In the genomic region with DNA sequence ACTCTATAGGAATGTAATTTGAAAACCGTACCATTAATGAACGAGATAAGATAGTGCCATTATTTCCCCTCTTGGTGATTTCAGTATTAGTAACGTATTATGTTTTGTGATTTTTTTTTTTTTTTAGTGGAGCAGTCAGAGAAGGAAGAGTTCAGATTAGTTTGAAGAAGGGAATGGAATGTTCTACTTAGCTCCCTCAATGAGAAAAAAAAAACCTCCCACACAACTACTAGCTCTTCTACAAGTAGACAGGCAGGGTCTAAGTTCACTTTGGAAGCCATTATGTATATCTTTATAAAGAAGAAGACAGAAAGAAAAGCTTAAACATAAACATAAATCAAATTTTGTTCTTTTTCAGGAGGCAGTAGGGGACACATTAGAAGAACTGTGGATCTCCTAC, we compare ENCODE assay signal across 28 cellular contexts.
"Had no signal": no experiment of that assay in that cellular context is flagged by ENCODE, and none has a peak within 500 bp of the region (broad histone marks: within the 10 kb centered on the region; RNA-seq: fewer than 3 reads in every experiment).

No MANE protein-coding gene starts in this region.

- H3K4me2 ChIP-seq: neural progenitor cell had no signal

- H3K4me1 ChIP-seq: gastrocnemius medialis, left ventricle myocardium inferior, lower lobe of right lung, neural progenitor cell, pancreas, psoas muscle, right lobe of liver, suprapubic skin, tibial artery, upper lobe of left lung, uterus had no signal

- H3K9me3 Mint-ChIP-seq: immature natural killer cell; memory B cell; mesothelial cell of epicardium; natural killer cell; neural progenitor cell; stimulated activated effector memory CD8-positive, alpha-beta T cell treated with anti-CD3 and anti-CD28 coated beads, Interleukin-12 subunit alpha, Interleukin-12 subunit beta, amount 100 ng/mL, for 72 hours had no signal

- H3K4me1 Mint-ChIP-seq: immature natural killer cell; memory B cell; mesothelial cell of epicardium; natural killer cell; neural progenitor cell; stimulated activated effector memory CD8-positive, alpha-beta T cell treated with anti-CD3 and anti-CD28 coated beads, Interleukin-12 subunit alpha, Interleukin-12 subunit beta, amount 100 ng/mL, for 72 hours had no signal

- H3K4me3 ChIP-seq: dorsolateral prefrontal cortex, gastrocnemius medialis, left ventricle myocardium inferior, lower lobe of right lung, neural progenitor cell, pancreas, psoas muscle, right lobe of liver, suprapubic skin, tibial artery, upper lobe of left lung, uterus had no signal

- H3K36me3 Mint-ChIP-seq: natural killer cell; stimulated activated effector memory CD8-positive, alpha-beta T cell treated with anti-CD3 and anti-CD28 coated beads, Interleukin-12 subunit alpha, Interleukin-12 subunit beta, amount 100 ng/mL, for 72 hours had no signal

- H3K27ac Mint-ChIP-seq: immature natural killer cell; memory B cell; mesothelial cell of epicardium; natural killer cell; neural progenitor cell; stimulated activated effector memory CD8-positive, alpha-beta T cell treated with anti-CD3 and anti-CD28 coated beads, Interleukin-12 subunit alpha, Interleukin-12 subunit beta, amount 100 ng/mL, for 72 hours had no signal

- H3K27me3 Mint-ChIP-seq: memory B cell had no signal

- H3K36me3 ChIP-seq: gastrocnemius medialis, neural progenitor cell, pancreas, uterus had no signal

- ATAC-seq: gastrocnemius medialis; left cardiac atrium; lower lobe of right lung; natural killer cell; pancreas; psoas muscle; right lobe of liver; stimulated activated effector memory CD8-positive, alpha-beta T cell treated with anti-CD3 and anti-CD28 coated beads, Interleukin-12 subunit alpha, Interleukin-12 subunit beta, amount 100 ng/mL, for 72 hours; stimulated activated naive CD8-positive, alpha-beta T cell treated with anti-CD3 and anti-CD28 coated beads, Interleukin-15, Interleukin-2, amounts not matched to agents 100 U/mL and 50 U/mL, for 24 hours had no signal

- H3K27ac ChIP-seq: gastrocnemius medialis, left ventricle myocardium inferior, lower lobe of right lung, neural progenitor cell, pancreas, psoas muscle, right lobe of liver, suprapubic skin, tibial artery, upper lobe of left lung, uterus had no signal

- DNase-seq: cortex of kidney; dorsolateral prefrontal cortex; effector CD8-positive, alpha-beta T cell; gastrocnemius medialis; glutamatergic neuron; immature natural killer cell; kidney; left cardiac atrium; left ventricle myocardium inferior; lower lobe of right lung; natural killer cell; occipital lobe; pancreas; psoas muscle; retina; right lobe of liver; small intestine; stimulated activated CD4-positive, alpha-beta T cell treated with anti-CD3 and anti-CD28 coated beads, Interleukin-2, amount 100 ng/mL, for 48 hours; stimulated activated CD8-positive, alpha-beta memory T cell treated with anti-CD3 and anti-CD28 coated beads, Interleukin-4, amount 100 ng/mL, for 48 hours; stimulated activated naive CD8-positive, alpha-beta T cell treated with anti-CD3 and anti-CD28 coated beads, Interleukin-15, Interleukin-2, amounts not matched to agents 100 U/mL and 50 U/mL, for 24 hours; tibial artery; uterus had no signal

- H3K27me3 ChIP-seq: dorsolateral prefrontal cortex, gastrocnemius medialis, neural progenitor cell, pancreas, right lobe of liver, suprapubic skin, tibial artery, upper lobe of left lung, uterus had no signal

- H3K4me3 Mint-ChIP-seq: immature natural killer cell; memory B cell; mesothelial cell of epicardium; natural killer cell; neural progenitor cell; stimulated activated effector memory CD8-positive, alpha-beta T cell treated with anti-CD3 and anti-CD28 coated beads, Interleukin-12 subunit alpha, Interleukin-12 subunit beta, amount 100 ng/mL, for 72 hours had no signal

- H3K9me3 ChIP-seq: gastrocnemius medialis, lower lobe of right lung, pancreas, psoas muscle, right lobe of liver, suprapubic skin, tibial artery, upper lobe of left lung, uterus had no signal

- H3K9ac ChIP-seq: neural progenitor cell had no signal
